25 cellular contexts compared by ENCODE assay signal in genomic region chr17:42062673-42063072, GRCh38. TPM values are rescaled to one million over a fixed set of nuclear protein-coding genes. Genes with fewer than 3 reads are reported as not detected.
"Had no signal": no experiment of that assay in that cellular context is flagged by ENCODE, and none has a peak within 500 bp of the region (broad histone marks: within the 10 kb centered on the region; RNA-seq: fewer than 3 reads in every experiment).

No MANE protein-coding gene starts in this region.

- DNase-seq: activated B cell treated with CpG ODN at 0.5 μM for 24 hours; activated CD4-positive, alpha-beta memory T cell treated with anti-CD3 and anti-CD28 coated beads for 36 hours; activated CD4-positive, alpha-beta T cell treated with anti-CD3 and anti-CD28 coated beads, Interleukin-2, amount 10 ng/mL, durations not matched to agents 7 days and 5 days; activated CD8-positive, alpha-beta memory T cell treated with anti-CD3 and anti-CD28 coated beads for 24 hours; activated effector memory CD4-positive, alpha-beta T cell treated with anti-CD3 and anti-CD28 coated beads, Interleukin-2, amount 50 U/mL, for 16 hours; activated naive CD4-positive, alpha-beta T cell treated with Interleukin-2 at 50 U/mL for 16 hours; activated T-cell treated with anti-CD3 and anti-CD28 coated beads, Interleukin-2, amount 50 U/mL, for 4 hours; cerebellar nuclear complex; Kasumi-1; NCI-H1105 treated with DMSO at 0.1 percent for 48 hours; NCI-H1436 treated with DMSO at 0.1 percent for 48 hours; NCI-H187; NCI-H2081 treated with DMSO at 0.1 percent for 48 hours; NCI-H2171; NCI-H2227 treated with DMSO at 0.1 percent for 48 hours; NCI-H446 treated with DMSO at 0.1 percent for 48 hours; NCI-H524 treated with DMSO at 0.1 percent for 48 hours; NCI-H748 treated with DMSO at 0.1 percent for 48 hours; PC-9; SIG-M5; T-cell; T-helper 2 cell; T1000 had no signal

- H3K27me3 Mint-ChIP-seq: activated B cell treated with CpG ODN at 0.5 μM for 24 hours; activated CD4-positive, alpha-beta T cell treated with anti-CD3 and anti-CD28 coated beads, Interleukin-2, amount 10 ng/mL, durations not matched to agents 7 days and 5 days had no signal

- H3K27ac ChIP-seq: PC-9, SK-N-MC had no signal

- H3K27ac Mint-ChIP-seq: activated B cell treated with CpG ODN at 0.5 μM for 24 hours; activated CD4-positive, alpha-beta memory T cell treated with anti-CD3 and anti-CD28 coated beads for 36 hours had no signal

- H3K4me3 ChIP-seq: PC-9, SK-N-MC had no signal

- H3K9me3 Mint-ChIP-seq: activated B cell treated with CpG ODN at 0.5 μM for 24 hours; activated CD4-positive, alpha-beta memory T cell treated with anti-CD3 and anti-CD28 coated beads for 36 hours; activated CD4-positive, alpha-beta T cell treated with anti-CD3 and anti-CD28 coated beads, Interleukin-2, amount 10 ng/mL, durations not matched to agents 7 days and 5 days; activated naive CD4-positive, alpha-beta T cell treated with anti-CD3 and anti-CD28 coated beads, Interleukin-2, amount 50 U/mL, for 72 hours; activated T-cell treated with anti-CD3 and anti-CD28 coated beads, Interleukin-2, amount 50 U/mL, for 4 hours; T-cell had no signal

- H3K4me2 ChIP-seq: PC-9 had no signal

- H3K4me3 Mint-ChIP-seq: activated B cell treated with CpG ODN at 0.5 μM for 24 hours; activated CD4-positive, alpha-beta memory T cell treated with anti-CD3 and anti-CD28 coated beads for 36 hours; activated CD4-positive, alpha-beta T cell treated with anti-CD3 and anti-CD28 coated beads, Interleukin-2, amount 10 ng/mL, durations not matched to agents 7 days and 5 days; activated T-cell treated with anti-CD3 and anti-CD28 coated beads, Interleukin-2, amount 50 U/mL, for 4 hours had no signal

- ATAC-seq: activated naive CD4-positive, alpha-beta T cell treated with anti-CD3 and anti-CD28 coated beads, Interleukin-2, amount 50 U/mL, for 72 hours; activated T-cell treated with anti-CD3 and anti-CD28 coated beads, Interleukin-2, amount 50 U/mL, for 4 hours; T-cell had no signal

- H3K36me3 Mint-ChIP-seq: activated CD4-positive, alpha-beta memory T cell treated with anti-CD3 and anti-CD28 coated beads for 36 hours; activated naive CD4-positive, alpha-beta T cell treated with anti-CD3 and anti-CD28 coated beads, Interleukin-2, amount 50 U/mL, for 72 hours; T-cell had no signal

- H2AFZ ChIP-seq: PC-9 had no signal

RNA-seq across cellular contexts. Expression of gene ZNF385C, which starts 35.6 kb away (rescaled TPM):
- total RNA-seq: activated CD4-positive, alpha-beta T cell treated with anti-CD3 and anti-CD28 coated beads, Interleukin-2, amount 10 ng/mL, durations not matched to agents 7 days and 5 days had no signal
